ENCODE assay signal across 13 cellular contexts in the genomic region with DNA sequence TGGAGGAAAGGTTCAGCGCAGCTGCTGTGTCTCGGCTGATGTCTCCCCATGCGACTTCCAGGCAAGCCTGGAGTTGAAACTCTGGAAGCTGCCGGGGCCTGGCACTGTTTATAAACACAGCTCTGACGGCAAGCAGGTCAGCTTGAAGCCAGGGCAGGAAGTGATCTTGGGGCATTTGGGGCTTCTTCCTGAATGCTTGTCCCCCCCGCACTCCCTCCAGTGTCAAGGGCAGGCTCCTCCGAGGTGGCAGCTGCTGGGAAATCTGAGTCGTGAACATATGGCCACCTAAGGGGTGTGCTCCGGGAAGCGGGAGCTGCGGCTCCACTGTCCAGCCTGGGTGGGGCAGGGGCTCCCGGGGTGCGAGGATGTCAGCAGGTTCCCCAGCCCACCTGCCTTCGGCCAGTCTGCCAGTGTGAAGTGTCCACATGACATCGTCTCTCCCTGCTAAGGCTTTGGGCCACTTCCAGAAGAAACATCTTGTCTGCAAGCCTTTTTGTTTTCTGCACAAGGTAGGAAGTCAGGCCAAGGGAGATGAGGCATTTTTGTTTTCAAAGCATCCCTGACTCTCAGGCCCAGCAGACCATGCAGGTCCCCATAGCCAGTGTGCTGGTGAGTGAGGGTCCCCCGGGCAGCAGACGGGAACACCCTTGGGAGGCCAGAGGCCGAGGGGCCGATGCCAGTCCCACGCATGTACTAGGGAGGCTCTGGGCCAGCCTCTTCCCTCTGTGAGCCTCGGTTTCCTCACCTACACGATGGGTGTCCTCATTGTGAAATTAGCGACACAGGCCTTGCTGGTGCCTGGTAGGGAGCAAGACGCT. TPM values are rescaled to one million over a fixed set of nuclear protein-coding genes. Genes with fewer than 3 reads are reported as not detected.
A peak's percentile ranks its signal among the peaks of the same experiment; 100 is the strongest.
DNase-seq lines count a peak whose midpoint lies in the region; ATAC-seq, FAIRE-seq and TF ChIP-seq lines count a peak whose summit lies in the region.
"Had no signal": no experiment of that assay in that cellular context is flagged by ENCODE, and none has a peak within 500 bp of the region (broad histone marks: within the 10 kb centered on the region; RNA-seq: fewer than 3 reads in every experiment).

No MANE protein-coding gene starts in this region.

- ATAC-seq in naive B cell (ENCODE audit: low read depth in 2 of 2) (no peak), GM19452 (IDR thresholded peaks at IDR 0.05; ENCODE audit: unreplicated experiment) (no peak), HG03354 (IDR thresholded peaks at IDR 0.05; ENCODE audit: poor library complexity, severe bottlenecking, unreplicated experiment) (no peak)
- ATAC-seq: activated T-cell treated with anti-CD3 and anti-CD28 coated beads, Interleukin-2, amount 50 U/mL, for 4 hours had no signal

- peak; percentile 30 for TF ChIP-seq EP300 in transverse colon (IDR thresholded peaks at IDR 0.05; ENCODE audit: low read depth)

- TF ChIP-seq POLR2A in transverse colon (IDR thresholded peaks at IDR 0.05), result no peak

- intact Hi-C loops in transverse colon (cut with DNase I; ENCODE audit: low total_unique reads), result no loop called here

- no peaks in the 10 kb centered on the region for H3K9me3 Mint-ChIP-seq in activated naive CD8-positive, alpha-beta T cell (ENCODE audit: low read depth)
- no peaks in the 10 kb centered on the region for H3K9me3 Mint-ChIP-seq in activated naive CD8-positive, alpha-beta T cell treated with anti-CD3 and anti-CD28 coated beads for 36 hours
- H3K9me3 Mint-ChIP-seq in astrocyte (ENCODE audit: unreplicated experiment) (no peaks in the 10 kb centered on the region), naive B cell (no peaks in the 10 kb centered on the region)
- H3K9me3 Mint-ChIP-seq: activated T-cell treated with anti-CD3 and anti-CD28 coated beads, Interleukin-2, amount 50 U/mL, for 4 hours had no signal

- H3K36me3 ChIP-seq in astrocyte (ENCODE audit: insufficient read depth, low read length), result no peaks in the 10 kb centered on the region
- H3K36me3 ChIP-seq in transverse colon, result peaks cover 0 to 8% (median 0%) of the 10 kb centered on the region in 4 donors

- no peak overlapping the region for H3K4me2 ChIP-seq in astrocyte (ENCODE audit: low read length)

- WGBS in transverse colon (ENCODE audit: low coverage in 1 of 2), 2 donors, result 68% methylated on average over 23 of the region's 24 CpGs; no CpG with 5 or more reads in 1 of the 2 donors

- peaks cover 30% of the 10 kb centered on the region for H3K4me1 Mint-ChIP-seq in activated naive CD8-positive, alpha-beta T cell (ENCODE audit: low read depth)
- peaks cover 20% of the 10 kb centered on the region for H3K4me1 Mint-ChIP-seq in activated naive CD8-positive, alpha-beta T cell treated with anti-CD3 and anti-CD28 coated beads for 36 hours
- H3K4me1 Mint-ChIP-seq in astrocyte (ENCODE audit: low read depth, unreplicated experiment) (peaks cover 10% of the 10 kb centered on the region), naive B cell (peaks cover 20 to 33% (median 24%) of the 10 kb centered on the region in 3 donors)

- peak overlapping the region; percentile 89 for H3K9ac ChIP-seq in astrocyte (ENCODE audit: low read length)

- H3K27ac Mint-ChIP-seq in activated naive CD8-positive, alpha-beta T cell, result no peak overlapping the region
- no peak overlapping the region for H3K27ac Mint-ChIP-seq in activated naive CD8-positive, alpha-beta T cell treated with anti-CD3 and anti-CD28 coated beads for 36 hours
- no peak overlapping the region for H3K27ac Mint-ChIP-seq in astrocyte (ENCODE audit: unreplicated experiment)
- no peak overlapping the region for H3K27ac Mint-ChIP-seq in naive B cell

- TF ChIP-seq CTCF in astrocyte (IDR thresholded peaks at IDR 0.05; ENCODE audit: insufficient read depth, low read depth, low read length) (no peak), transverse colon (IDR thresholded peaks at IDR 0.05) (no peak)

- no peak for DNase-seq in activated naive CD8-positive, alpha-beta T cell treated with anti-CD3 and anti-CD28 coated beads for 36 hours
- DNase-seq in astrocyte (ENCODE audit: low read depth), result no peak
- DNase-seq in naive B cell, result no peak
- no peak for DNase-seq in transverse colon
- no peak for DNase-seq in ecto neural progenitor cell (ENCODE audit: low spot score)
- DNase-seq: activated T-cell treated with anti-CD3 and anti-CD28 coated beads, Interleukin-2, amount 50 U/mL, for 4 hours; kidney glomerular epithelial cell; NCI-H2227 treated with DMSO at 0.1 percent for 48 hours had no signal

- H3K4me3 ChIP-seq in astrocyte (ENCODE audit: insufficient read depth, low read depth, low read length), result no peak overlapping the region
- peak overlapping the region in 1 of 4 donors; percentile 94 for H3K4me3 ChIP-seq in transverse colon

- H4K20me1 ChIP-seq in astrocyte (ENCODE audit: insufficient read depth, low read length), result peaks cover 63% of the 10 kb centered on the region

- peak overlapping the region; percentile 7 for H3K4me3 Mint-ChIP-seq in activated naive CD8-positive, alpha-beta T cell
- no peak overlapping the region for H3K4me3 Mint-ChIP-seq in activated naive CD8-positive, alpha-beta T cell treated with anti-CD3 and anti-CD28 coated beads for 36 hours
- H3K4me3 Mint-ChIP-seq in astrocyte (ENCODE audit: unreplicated experiment) (peak overlapping the region; percentile 88), naive B cell (peak overlapping the region in 6 of 8 donors; percentile 37 to 92 (median 74))

- peaks cover 72% of the 10 kb centered on the region for H3K79me2 ChIP-seq in astrocyte (ENCODE audit: insufficient read depth, low read length)

- no peaks in the 10 kb centered on the region for H3K27me3 ChIP-seq in astrocyte (ENCODE audit: insufficient read depth, low read length)
- H3K27me3 ChIP-seq in transverse colon, result no peaks in the 10 kb centered on the region

- no peaks in the 10 kb centered on the region for H3K36me3 Mint-ChIP-seq in activated naive CD8-positive, alpha-beta T cell
- no peaks in the 10 kb centered on the region for H3K36me3 Mint-ChIP-seq in activated naive CD8-positive, alpha-beta T cell treated with anti-CD3 and anti-CD28 coated beads for 36 hours
- H3K36me3 Mint-ChIP-seq in astrocyte (ENCODE audit: low read depth, unreplicated experiment) (peaks cover 3% of the 10 kb centered on the region), naive B cell (no peaks in the 10 kb centered on the region)

- no peak for FAIRE-seq in astrocyte (lab: Jason Lieb, UNC)
- FAIRE-seq: GM18507 had no signal

- in situ Hi-C loops in transverse colon (cut with MboI; ENCODE audit: low pct_ligation_motif_present in 1 of 4, low pct_unique_long_range_greater_than_20kb in 1 of 4, low sequenced_read_pairs in 3 of 4), result no loop called here

- H2AFZ ChIP-seq in astrocyte (ENCODE audit: low read depth, low read length), result no peak overlapping the region

- H3K4me1 ChIP-seq in astrocyte (ENCODE audit: insufficient read depth, low read length) (peaks cover 13% of the 10 kb centered on the region), transverse colon (peaks cover 47 to 72% (median 54%) of the 10 kb centered on the region in 4 donors)

- H3K27me3 Mint-ChIP-seq in activated naive CD8-positive, alpha-beta T cell, result no peaks in the 10 kb centered on the region
- H3K27me3 Mint-ChIP-seq in activated naive CD8-positive, alpha-beta T cell treated with anti-CD3 and anti-CD28 coated beads for 36 hours, result no peaks in the 10 kb centered on the region
- H3K27me3 Mint-ChIP-seq in astrocyte (ENCODE audit: low read depth, unreplicated experiment), result no peaks in the 10 kb centered on the region
- no peaks in the 10 kb centered on the region for H3K27me3 Mint-ChIP-seq in naive B cell

- H3K27ac ChIP-seq in astrocyte (ENCODE audit: low read depth, low read length) (no peak overlapping the region), transverse colon (peak overlapping the region; percentile 90 to 93 (median 91))
- H3K27ac ChIP-seq: C4-2B had no signal

- no peaks in the 10 kb centered on the region for H3K9me3 ChIP-seq in astrocyte (ENCODE audit: insufficient read depth, low read depth, low read length)
- no peaks in the 10 kb centered on the region for H3K9me3 ChIP-seq in transverse colon

RNA-seq across cellular contexts. Expression of a gene that starts 2.7 kb away (rescaled TPM):
- total RNA-seq in activated naive CD8-positive, alpha-beta T cell treated with anti-CD3 and anti-CD28 coated beads for 36 hours, result 10 to 100 TPM; 24.0 to 26.3 TPM
- 26.0 and 26.4 TPM in 2 replicates for total RNA-seq in astrocyte
- 10 to 100 TPM in 1 of 6 donors, 1 to 10 TPM in 5; 5.1 to 12.1 (median 6.1) TPM for polyA plus RNA-seq in naive B cell (ENCODE audit: low read depth in 6 of 6)
- 100 to 1,000 TPM in 1 of 4 donors, 10 to 100 TPM in 3; 15.5 to 110 (median 23.0) TPM for total RNA-seq in transverse colon

RNA-seq across cellular contexts. Expression of a gene that starts 24.9 kb away (rescaled TPM):
- total RNA-seq in activated naive CD8-positive, alpha-beta T cell treated with anti-CD3 and anti-CD28 coated beads for 36 hours, result 1,000 to 10,000 TPM; 3,340 to 3,392 TPM
- total RNA-seq in astrocyte (2,578 and 2,739 TPM in 2 replicates), transverse colon (1,000 to 10,000 TPM; 1,013 to 1,686 (median 1,532) TPM)
- 100 to 1,000 TPM; 315 to 696 (median 594) TPM for polyA plus RNA-seq in naive B cell (ENCODE audit: low read depth in 6 of 6)

RNA-seq across cellular contexts. Expression of a gene that starts 39.3 kb away (rescaled TPM):
- total RNA-seq in activated naive CD8-positive, alpha-beta T cell treated with anti-CD3 and anti-CD28 coated beads for 36 hours, result 10 to 100 TPM; 31.6 to 32.2 TPM
- 242 and 264 TPM in 2 replicates for total RNA-seq in astrocyte
- 10 to 100 TPM in 5 of 6 donors, 1 to 10 TPM in 1; 9.4 to 30.8 (median 20.2) TPM for polyA plus RNA-seq in naive B cell (ENCODE audit: low read depth in 6 of 6)
- total RNA-seq in transverse colon, result 10 to 100 TPM; 54.6 to 89.0 (median 82.3) TPM

RNA-seq across cellular contexts. Expression of a gene that starts 56.5 kb away (rescaled TPM):
- 10 to 100 TPM; 34.9 to 35.9 TPM for total RNA-seq in activated naive CD8-positive, alpha-beta T cell treated with anti-CD3 and anti-CD28 coated beads for 36 hours
- total RNA-seq in astrocyte (24.3 and 26.9 TPM in 2 replicates), transverse colon (100 to 1,000 TPM; 101 to 224 (median 141) TPM)
- polyA plus RNA-seq in naive B cell (ENCODE audit: low read depth in 6 of 6), result 10 to 100 TPM; 13.5 to 41.2 (median 21.2) TPM
